ENCODE assay signal across 8 cellular contexts in genomic region chr2:9142551-9143263, GRCh38.
A peak's percentile ranks its signal among the peaks of the same experiment; 100 is the strongest.
DNase-seq lines count a peak whose midpoint lies in the region; ATAC-seq and TF ChIP-seq lines count a peak whose summit lies in the region.

No MANE protein-coding gene starts in this region.

- peak; percentile 94 to 100 (median 98) for TF ChIP-seq CTCF in adrenal gland (IDR thresholded peaks at IDR 0.05)
- TF ChIP-seq CTCF in upper lobe of right lung (IDR thresholded peaks at IDR 0.05) = peak; percentile 99

- H3K27me3 ChIP-seq in adrenal gland (no peaks in the 10 kb centered on the region), upper lobe of right lung (no peaks in the 10 kb centered on the region)

- TF ChIP-seq POLR2A in adrenal gland (IDR thresholded peaks at IDR 0.05) = no peak

- ATAC-seq in GM21786 (IDR thresholded peaks at IDR 0.05; ENCODE audit: unreplicated experiment) = peak; percentile 79
- ATAC-seq in left cardiac atrium = peak; percentile 88 to 89
- ATAC-seq in upper lobe of right lung = peak; percentile 97

- intact Hi-C loops in adrenal gland (cut with DNase I) = loop anchor here (5.0 to 10.0 kb wide), 2 partner anchors 190 to 268 kb away; no protein-coding TSS in a partner anchor
- intact Hi-C loops in left cardiac atrium (cut with DNase I) = loop anchor here (5.0 to 10.0 kb wide), 4 partner anchors 50 to 280 kb away; partner anchors contain the start of genes CPSF3 (in 1 of the 2) and ITGB1BP1 (in 1 of the 2)
- intact Hi-C loops in posterior vena cava (cut with DNase I) = loop anchor here (5.0 to 10.0 kb wide), 4 partner anchors 62 to 282 kb away; partner anchors contain the start of genes ASAP2 (in 2 of the 2), CPSF3 (in 1 of the 2) and ITGB1BP1 (in 1 of the 2)
- intact Hi-C loops in upper lobe of right lung (cut with DNase I) = no loop called here

- H3K4me3 ChIP-seq in adrenal gland (peak overlapping the region in 1 of 4 donors; percentile 18), upper lobe of right lung (peak overlapping the region; percentile 27)

- H3K36me3 ChIP-seq in adrenal gland (replicated peaks in 1 of 2) = no peaks in the 10 kb centered on the region
- no peaks in the 10 kb centered on the region for H3K36me3 ChIP-seq in upper lobe of right lung

- WGBS in adrenal gland, 4 donors = 3 to 8% (median 6%) methylated on average over 17 to 40 of the region's 40 CpGs

- peaks cover 0 to 6% of the 10 kb centered on the region in 2 donors for H3K4me1 ChIP-seq in adrenal gland (replicated peaks in 1 of 2)
- H3K4me1 ChIP-seq in upper lobe of right lung = peaks cover 6% of the 10 kb centered on the region

- no peaks in the 10 kb centered on the region for H3K9me3 ChIP-seq in adrenal gland (replicated peaks in 1 of 3)
- H3K9me3 ChIP-seq in upper lobe of right lung = no peaks in the 10 kb centered on the region

- DNase-seq in EL = peak; percentile 89
- peak; percentile 78 for DNase-seq in M059J (ENCODE audit: low read depth)
- DNase-seq in T follicular helper cell (ENCODE audit: low read depth) = peak; percentile 45
- DNase-seq in adrenal gland = peak; percentile 76 to 88 (median 83)
- peak; percentile 90 for DNase-seq in left cardiac atrium
- peak; percentile 97 for DNase-seq in posterior vena cava (ENCODE audit: low spot score)
- peak; percentile 94 for DNase-seq in upper lobe of right lung

- H3K27ac ChIP-seq in adrenal gland (peak overlapping the region in 1 of 5 donors; percentile 24), upper lobe of right lung (no peak overlapping the region)

Comparison
In these comparisons a context has a peak if more than half of its experiments do, and no peak if none do; other contexts are left out.
1. DNase-seq: peak in every context shown above with its lines; median percentile 97 in posterior vena cava; 94 in upper lobe of right lung; 90 in left cardiac atrium; 89 in EL; 83 in adrenal gland; 78 in M059J; 45 in T follicular helper cell.